Comparison of ENCODE assay signal across 1 cellular context in the genomic region with DNA sequence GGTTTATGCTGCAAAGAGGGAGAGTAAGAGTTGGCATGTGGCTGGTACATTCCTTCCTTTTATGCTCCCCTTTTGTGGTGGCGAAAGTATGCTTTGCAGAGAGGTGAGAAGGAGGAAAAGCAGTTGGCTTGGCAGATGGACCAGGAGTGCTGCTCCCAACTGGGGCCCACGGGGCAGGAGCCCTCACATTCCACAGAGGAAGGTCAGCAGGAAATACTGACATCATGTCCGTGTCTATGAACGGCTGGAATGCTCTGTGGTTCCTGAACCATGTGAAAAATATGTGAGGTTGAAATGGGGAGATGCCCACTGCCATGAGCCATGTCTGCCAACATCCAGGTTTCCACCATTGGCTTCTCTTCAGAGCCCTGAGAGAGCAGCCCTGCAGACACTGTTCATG.
TF ChIP-seq lines count a peak whose summit lies in the region.

No MANE protein-coding gene starts in this region.

TF ChIP-seq in IMR-90, 13 proteins besides CTCF, POLR2A, EP300 and RAD21 (continued from another document):
- TF ChIP-seq MXI1 (IDR thresholded peaks at IDR 0.05; ENCODE audit: borderline replicate concordance, low read depth, low read length) = peak; percentile 36; the same call in 1 of the 2 replicates
- TF ChIP-seq SMC3 (IDR thresholded peaks at IDR 0.05; ENCODE audit: low read depth, low read length) = no peak
- TF ChIP-seq CHD1 (IDR thresholded peaks at IDR 0.05; ENCODE audit: low read depth, low read length) = no peak; the same call in 1 of the 2 replicates
- peak; percentile 92 for TF ChIP-seq FOS (IDR thresholded peaks at IDR 0.05; ENCODE audit: low read depth, low read length)
- peak; percentile 69 for TF ChIP-seq BHLHE40 (IDR thresholded peaks at IDR 0.05; ENCODE audit: low read depth, low read length)
- TF ChIP-seq NFE2L2 (IDR thresholded peaks at IDR 0.05; ENCODE audit: low read depth, low read length) = no peak
- peak; percentile 94 for TF ChIP-seq RCOR1 (IDR thresholded peaks at IDR 0.05; ENCODE audit: insufficient replicate concordance, low read length)
- TF ChIP-seq RFX5 (IDR thresholded peaks at IDR 0.05; ENCODE audit: low read depth, low read length) = no peak
- peak; percentile 83; the same call in 1 of the 2 replicates for TF ChIP-seq MAZ (IDR thresholded peaks at IDR 0.05; ENCODE audit: borderline replicate concordance, low read depth, low read length)
